ENCODE assay signal across 22 cellular contexts in the genomic region with DNA sequence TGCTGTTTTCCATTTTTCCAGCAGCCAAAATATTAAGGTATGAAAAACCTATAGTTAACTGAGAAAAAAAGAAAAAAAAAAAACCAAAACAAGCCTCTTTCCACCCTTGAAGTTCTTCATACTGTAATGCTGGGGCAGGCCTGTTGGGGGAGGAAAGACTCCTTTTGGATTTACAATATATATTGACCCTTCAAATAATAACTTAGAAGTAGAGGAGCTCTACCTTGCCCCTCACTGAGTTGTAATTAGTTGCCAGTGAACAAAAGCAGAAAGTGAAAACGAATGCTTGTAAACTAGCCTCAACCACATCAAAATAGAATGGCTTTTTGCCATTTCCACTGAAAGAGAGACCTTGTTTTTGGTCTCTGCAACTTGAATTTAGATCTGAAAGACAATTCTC.
"Had no signal": no experiment of that assay in that cellular context is flagged by ENCODE, and none has a peak within 500 bp of the region (broad histone marks: within the 10 kb centered on the region; RNA-seq: fewer than 3 reads in every experiment).

No MANE protein-coding gene starts in this region.

- H3K27ac ChIP-seq: esophagus squamous epithelium, gastrocnemius medialis, left ventricle myocardium inferior, neutrophil, ovary, psoas muscle, tibial artery, WERI-Rb-1 had no signal

- H3K27me3 ChIP-seq: esophagus squamous epithelium, gastrocnemius medialis, neutrophil, ovary, tibial artery had no signal

- H3K36me3 ChIP-seq: esophagus squamous epithelium, gastrocnemius medialis, left ventricle myocardium inferior, neutrophil, ovary, tibial artery, WERI-Rb-1 had no signal

- H3K9me3 ChIP-seq: esophagus squamous epithelium, gastrocnemius medialis, left ventricle myocardium inferior, neutrophil, ovary, psoas muscle, tibial artery had no signal

- H3K4me1 ChIP-seq: esophagus squamous epithelium, gastrocnemius medialis, left ventricle myocardium inferior, psoas muscle, tibial artery had no signal

- H3K4me3 ChIP-seq: esophagus squamous epithelium, gastrocnemius medialis, left ventricle myocardium inferior, ovary, psoas muscle, tibial artery had no signal

- FAIRE-seq: colon, TTC549 had no signal

- ATAC-seq: gastrocnemius medialis; natural killer cell treated with Interleukin-12 subunit alpha and Interleukin-12 subunit beta and Interleukin-15 and Interleukin-18, amount 100 ng/mL, for 72 hours; psoas muscle; right cardiac atrium; stimulated activated naive CD8-positive, alpha-beta T cell treated with anti-CD3 and anti-CD28 coated beads, Interleukin-15, Interleukin-2, amounts not matched to agents 100 U/mL and 50 U/mL, for 24 hours had no signal

- DNase-seq: activated CD4-positive, alpha-beta T cell treated with anti-CD3 and anti-CD28 coated beads for 1 hour; activated gamma-delta T cell treated with Interleukin-2 at 50 U/mL for 16 hours; activated T-cell treated with anti-CD3 and anti-CD28 coated beads, Interleukin-2, amount 50 U/mL, for 1 hour; anterior cingulate cortex; central memory CD4-positive, alpha-beta T cell; effector memory CD4-positive, alpha-beta T cell; esophagus squamous epithelium; gastrocnemius medialis; hippocampal formation; left ventricle myocardium inferior; midbrain; ovary; psoas muscle; right cardiac atrium; stimulated activated CD4-positive, alpha-beta T cell treated with anti-CD3 and anti-CD28 coated beads, Interleukin-4, amount 100 ng/mL, for 4 hours; stimulated activated naive CD8-positive, alpha-beta T cell treated with anti-CD3 and anti-CD28 coated beads, Interleukin-15, Interleukin-2, amounts not matched to agents 100 U/mL and 50 U/mL, for 24 hours; tibial artery; WERI-Rb-1 had no signal
